ENCODE assay signal across 8 cellular contexts in genomic region chr11:110373061-110373702, GRCh38. TPM values are rescaled to one million over a fixed set of nuclear protein-coding genes. Genes with fewer than 3 reads are reported as not detected.
DNase-seq lines count a peak whose midpoint lies in the region; ATAC-seq, FAIRE-seq and TF ChIP-seq lines count a peak whose summit lies in the region.

No MANE protein-coding gene starts in this region.

- no peak overlapping the region for H2BK12ac ChIP-seq in H9 (ENCODE audit: insufficient read length, low read depth, low read length)

- no peak overlapping the region for H3K4me3 ChIP-seq in esophagus muscularis mucosa
- no peak overlapping the region for H3K4me3 ChIP-seq in Peyer's patch

- H4K91ac ChIP-seq in H9 (ENCODE audit: insufficient read length, low read depth, low read length), result no peak overlapping the region

- no peak overlapping the region for H3K4me3 Mint-ChIP-seq in H9

- no peak overlapping the region for H2AFZ ChIP-seq in H9 (ENCODE audit: low read length)

- H3K79me1 ChIP-seq in H9 (ENCODE audit: insufficient read depth, low read depth, low read length, poor library complexity, severe bottlenecking), result no peaks in the 10 kb centered on the region

- no peak overlapping the region for H3T11ph ChIP-seq in H9 (ENCODE audit: low read length)

- H3K18ac ChIP-seq in H9 (ENCODE audit: insufficient read length, low read depth, low read length), result no peak overlapping the region

- no peak overlapping the region for H2BK120ac ChIP-seq in H9 (ENCODE audit: low read depth, low read length, poor library complexity, severe bottlenecking)

- peak; percentile 36 for DNase-seq in GM12892 (ENCODE audit: insufficient read length)
- peak; percentile 47 for DNase-seq in fibroblast of gingiva (ENCODE audit: low read depth)
- no peak for DNase-seq in H9
- no peak for DNase-seq in esophagus muscularis mucosa (ENCODE audit: extremely low spot score)
- DNase-seq in Peyer's patch, result no peak
- DNase-seq in LoVo (ENCODE audit: low spot score), result no peak

- H2BK15ac ChIP-seq in H9 (ENCODE audit: low read depth, low read length), result no peak overlapping the region

- H3K56ac ChIP-seq in H9 (ENCODE audit: insufficient read length, low read depth, low read length), result no peak overlapping the region

- H3K14ac ChIP-seq in H9 (ENCODE audit: insufficient read depth, low read length), result no peak overlapping the region

- peak; percentile 99 for FAIRE-seq in GM12892 (lab: Jason Lieb, UNC)

- peak; percentile 49; the same call in 1 of the 2 replicates for TF ChIP-seq POLR2A in GM12892 (IDR thresholded peaks at IDR 0.05; ENCODE audit: low read depth, low read length)
- TF ChIP-seq POLR2A in esophagus muscularis mucosa (IDR thresholded peaks at IDR 0.05; ENCODE audit: low read depth), result no peak
- no peak for TF ChIP-seq POLR2A in Peyer's patch (IDR thresholded peaks at IDR 0.05)

- H3K4ac ChIP-seq in H9 (ENCODE audit: low read depth, low read length), result no peak overlapping the region

- no peak overlapping the region for H3K27ac Mint-ChIP-seq in H9

- H2BK20ac ChIP-seq in H9 (ENCODE audit: low read depth, low read length, poor library complexity, severe bottlenecking), result no peak overlapping the region

- peaks cover 6 to 7% of the 10 kb centered on the region in 2 experiments for H3K4me1 Mint-ChIP-seq in H9

- no peak for TF ChIP-seq EP300 in esophagus muscularis mucosa (IDR thresholded peaks at IDR 0.05)

- H4K20me1 ChIP-seq in H9 (ENCODE audit: control insufficient read depth, insufficient read depth, insufficient read length), result no peaks in the 10 kb centered on the region

- H3K4me1 ChIP-seq in H9 (ENCODE audit: insufficient read depth, low read length) (no peaks in the 10 kb centered on the region), esophagus muscularis mucosa (peaks cover 11 to 15% (median 12%) of the 10 kb centered on the region in 4 donors), Peyer's patch (no peaks in the 10 kb centered on the region)

- H3K27me3 ChIP-seq in H9 (ENCODE audit: insufficient read depth, low read length) (no peaks in the 10 kb centered on the region), esophagus muscularis mucosa (no peaks in the 10 kb centered on the region), Peyer's patch (no peaks in the 10 kb centered on the region)

- H4K5ac ChIP-seq in H9 (ENCODE audit: insufficient read length, low read depth, low read length), result no peak overlapping the region

- TF ChIP-seq CTCF in H9 (conservative IDR thresholded peaks at IDR 0.05), result no peak
- TF ChIP-seq CTCF in esophagus muscularis mucosa (IDR thresholded peaks at IDR 0.05), result no peak
- TF ChIP-seq CTCF in Peyer's patch (IDR thresholded peaks at IDR 0.05), result no peak

- no peak overlapping the region for H3K9ac ChIP-seq in H9 (ENCODE audit: extremely low read depth, insufficient read length, low read length)

- ATAC-seq in GM21447 (IDR thresholded peaks at IDR 0.05; ENCODE audit: unreplicated experiment) (peak; percentile 95), HG03575 (IDR thresholded peaks at IDR 0.05; ENCODE audit: extremely low read depth, insufficient number of reproducible peaks, low FRiP score, unreplicated experiment) (peak; percentile 96)

- intact Hi-C loops in esophagus muscularis mucosa (cut with DNase I), result loop anchor here (10.0 kb wide), 1 partner anchor 428 kb away; no protein-coding TSS in a partner anchor

- H3K36me3 ChIP-seq in esophagus muscularis mucosa, result no peaks in the 10 kb centered on the region
- no peaks in the 10 kb centered on the region for H3K36me3 ChIP-seq in Peyer's patch

- no peak overlapping the region for H3K4me2 ChIP-seq in H9 (ENCODE audit: insufficient read depth, insufficient read length, low read length)

- no peak overlapping the region for H2BK5ac ChIP-seq in H9 (ENCODE audit: insufficient read length, low read length)

- H3K79me2 ChIP-seq in H9 (ENCODE audit: insufficient read depth, low read length), result no peaks in the 10 kb centered on the region

- H3K36me3 Mint-ChIP-seq in H9 (ENCODE audit: insufficient read depth in 1 of 3, low read depth in 3 of 3), result peaks cover 0 to 3% (median 2%) of the 10 kb centered on the region in 3 experiments; a peak in 1 of 7 replicates

- H2AK5ac ChIP-seq in H9 (ENCODE audit: insufficient read length, low read length), result no peak overlapping the region

- H3K9me3 Mint-ChIP-seq in H9, result peaks cover 0 to 3% of the 10 kb centered on the region in 2 experiments; a peak in 3 of 5 replicates

- no peak overlapping the region for H4K8ac ChIP-seq in H9 (replicated peaks; ENCODE audit: insufficient read length, low read depth, low read length)

- no peaks in the 10 kb centered on the region for H3K9me3 ChIP-seq in H9 (ENCODE audit: control insufficient read depth, low read depth, low read length)
- no peaks in the 10 kb centered on the region for H3K9me3 ChIP-seq in esophagus muscularis mucosa
- H3K9me3 ChIP-seq in Peyer's patch, result no peaks in the 10 kb centered on the region

- no peaks in the 10 kb centered on the region for H3K27me3 Mint-ChIP-seq in H9 (ENCODE audit: low read depth)

- no peaks in the 10 kb centered on the region for H3K23me2 ChIP-seq in H9 (ENCODE audit: insufficient read length, low read depth, low read length, poor library complexity, severe bottlenecking)

- H3K27ac ChIP-seq in H9 (ENCODE audit: insufficient read length, low read depth, low read length) (no peak overlapping the region), esophagus muscularis mucosa (replicated peaks in 1 of 4) (peak overlapping the region in 1 of 4 donors; percentile 53), Peyer's patch (no peak overlapping the region)

- H3K23ac ChIP-seq in H9 (ENCODE audit: insufficient read length, low read depth, low read length), result no peak overlapping the region

- WGBS in H9 (ENCODE audit: extremely low coverage, insufficient read length, low lambda C conversion rate), result no CpG with 5 or more reads among the region's 5 CpGs
- 58% methylated on average over 5 of the region's 5 CpGs for WGBS in esophagus muscularis mucosa

RNA-seq across cellular contexts. Expression of gene FDX1, which starts 56.6 kb away (rescaled TPM):
- 9.2 TPM for polyA plus RNA-seq in GM12892 (2012; ENCODE audit: missing spikeins)
- total RNA-seq in H9 (2021) (9.1 and 10.1 TPM in 2 replicates), esophagus muscularis mucosa (10 to 100 TPM; 12.0 to 15.7 (median 13.6) TPM), Peyer's patch (10 to 100 TPM; 14.0 to 25.0 (median 15.5) TPM)

Comparison
In these comparisons a context has a peak if more than half of its experiments do, and no peak if none do; other contexts are left out.
1. DNase-seq: peak in GM12892 (single experiment) and fibroblast of gingiva (single experiment); none in H9 (single experiment), esophagus muscularis mucosa (single experiment), Peyer's patch (0 of 3) and LoVo (single experiment).